ENCODE assay signal across 8 cellular contexts in genomic region chr1:54297596-54298283, GRCh38.
A peak's percentile ranks its signal among the peaks of the same experiment; 100 is the strongest.
DNase-seq lines count a peak whose midpoint lies in the region; ATAC-seq and TF ChIP-seq lines count a peak whose summit lies in the region.

No MANE protein-coding gene starts in this region.

- intact Hi-C loops in posterior cingulate gyrus (cut with DNase I): no loop called here

- no peak for TF ChIP-seq CTCF in fibroblast of villous mesenchyme (IDR thresholded peaks at IDR 0.05; ENCODE audit: insufficient read depth, low read depth, low read length)

- ATAC-seq in GM19351 (IDR thresholded peaks at IDR 0.05; ENCODE audit: unreplicated experiment) (no peak), HG02884 (IDR thresholded peaks at IDR 0.05; ENCODE audit: unreplicated experiment) (no peak)

- DNase-seq in Caki2 (ENCODE audit: low read depth) (peak; percentile 48), NCI-H82 (lab: John Stamatoyannopoulos, UW) (peak; percentile 100), fibroblast of villous mesenchyme (ENCODE audit: low read depth) (peak; percentile 33), posterior cingulate gyrus (peak in 8 of 10 donors; percentile 60 to 96 (median 72)), NOMO-1 (lab: John Stamatoyannopoulos, UW; ENCODE audit: unreplicated experiment in 2 of 2) (no peak), NCI-H774 (lab: John Stamatoyannopoulos, UW) (no peak)

- H3K4me3 ChIP-seq in fibroblast of villous mesenchyme (ENCODE audit: low read depth, low read length): no peak overlapping the region

- in situ Hi-C loops in Caki2 (cut with HindIII; ENCODE audit: low pct_unique_long_range_greater_than_20kb, low sequenced_read_pairs): loop anchor here (25.0 kb wide), 1 partner anchor 190 kb away; no protein-coding TSS in a partner anchor

Comparison
In these comparisons a context has a peak if more than half of its experiments do, and no peak if none do; other contexts are left out.
1. DNase-seq: peak in Caki2 (single experiment), NCI-H82 (single experiment), fibroblast of villous mesenchyme (single experiment) and posterior cingulate gyrus (8 of 10); none in NOMO-1 (0 of 2) and NCI-H774 (single experiment).